20 cellular contexts compared by ENCODE assay signal in genomic region chr10:117677239-117677638, GRCh38.
A peak's percentile ranks its signal among the peaks of the same experiment; 100 is the strongest.
DNase-seq lines count a peak whose midpoint lies in the region; ATAC-seq, FAIRE-seq and TF ChIP-seq lines count a peak whose summit lies in the region.
"Had no signal": no experiment of that assay in that cellular context is flagged by ENCODE, and none has a peak within 500 bp of the region (broad histone marks: within the 10 kb centered on the region; RNA-seq: fewer than 3 reads in every experiment).

No MANE protein-coding gene starts in this region.

- H3K4me2 ChIP-seq in keratinocyte (ENCODE audit: control insufficient read depth, extremely low read depth, insufficient read depth, low read depth, low read length) = peak overlapping the region; percentile 68

- peaks cover 13% of the 10 kb centered on the region for H3K4me1 ChIP-seq in keratinocyte (ENCODE audit: control insufficient read depth, extremely low read depth, insufficient read depth, low read length)

- H3K4me3 ChIP-seq in H7 (ENCODE audit: insufficient read depth, low read depth, low read length) = no peak overlapping the region
- H3K4me3 ChIP-seq in coronary artery = no peak overlapping the region
- H3K4me3 ChIP-seq in keratinocyte (ENCODE audit: control insufficient read depth in 2 of 3, extremely low read depth in 1 of 3, insufficient read depth in 2 of 3, low read depth in 1 of 3, low read length in 3 of 3) = no peak overlapping the region

- no peaks in the 10 kb centered on the region for H3K79me2 ChIP-seq in keratinocyte (ENCODE audit: control insufficient read depth, insufficient read depth, low read length)

- no peak overlapping the region for H2AFZ ChIP-seq in keratinocyte (ENCODE audit: control insufficient read depth, low read length)

- no peak overlapping the region for H3K4me3 Mint-ChIP-seq in activated CD4-positive, alpha-beta T cell treated with anti-CD3 and anti-CD28 coated beads, Interleukin-2, amount 10 ng/mL, durations not matched to agents 24 days and 14 days
- H3K4me3 Mint-ChIP-seq: CD4-positive, alpha-beta memory T cell; HFFc6 had no signal

- H3K4me1 Mint-ChIP-seq in activated CD4-positive, alpha-beta T cell treated with anti-CD3 and anti-CD28 coated beads, Interleukin-2, amount 10 ng/mL, durations not matched to agents 24 days and 14 days = peaks cover 3% of the 10 kb centered on the region
- H3K4me1 Mint-ChIP-seq: CD4-positive, alpha-beta memory T cell had no signal

- H3K27me3 ChIP-seq in H7 (ENCODE audit: control insufficient read depth, insufficient read depth, low read length) (no peaks in the 10 kb centered on the region; the same call in 1 of the 2 replicates), keratinocyte (ENCODE audit: control insufficient read depth, extremely low read depth, insufficient read depth, low read length) (peaks cover 2% of the 10 kb centered on the region)

- peak; percentile 63 for DNase-seq in H7
- DNase-seq in NCI-H69 (lab: John Stamatoyannopoulos, UW) = peak; percentile 30
- peak; percentile 7 for DNase-seq in coronary artery (ENCODE audit: low spot score)
- peak; percentile 23 for DNase-seq in keratinocyte (ENCODE audit: low read depth, low spot score)
- no peak for DNase-seq in CD1c-positive myeloid dendritic cell (ENCODE audit: extremely low spot score)
- DNase-seq in activated CD4-positive, alpha-beta T cell treated with anti-CD3 and anti-CD28 coated beads, Interleukin-2, amount 10 ng/mL, durations not matched to agents 24 days and 14 days = no peak
- DNase-seq: ACHN; CD4-positive, alpha-beta memory T cell; DND-41; HFFc6; KG1; MM.1S; NCI-H1105; NCI-H187; NCI-H2171 treated with DMSO at 0.1 percent for 48 hours; SIG-M5 had no signal

- ATAC-seq in GM18520 (IDR thresholded peaks at IDR 0.05; ENCODE audit: unreplicated experiment) = no peak

- TF ChIP-seq CTCF in coronary artery (IDR thresholded peaks at IDR 0.05) (no peak), keratinocyte (optimal IDR thresholded peaks at IDR 0.05 in 1 of 3, IDR thresholded peaks at IDR 0.05 in 1 of 3, conservative IDR thresholded peaks at IDR 0.05 in 1 of 3; ENCODE audit: extremely low read depth in 1 of 3, insufficient read depth in 2 of 3, low read length in 3 of 3) (peak in 1 of 3 experiments; percentile 38)

- no peak overlapping the region for H3K27ac ChIP-seq in coronary artery
- H3K27ac ChIP-seq in keratinocyte (ENCODE audit: control insufficient read depth, insufficient read depth, low read length) = no peak overlapping the region
- H3K27ac ChIP-seq: HL-60 had no signal

- H3K9ac ChIP-seq in keratinocyte (ENCODE audit: control insufficient read depth, extremely low read depth, insufficient read depth, low read length) = no peak overlapping the region

- H3K9me1 ChIP-seq in keratinocyte (ENCODE audit: control insufficient read depth, extremely low read depth, insufficient read depth, low read length) = no peaks in the 10 kb centered on the region

- no peaks in the 10 kb centered on the region for H3K9me3 ChIP-seq in keratinocyte (ENCODE audit: control insufficient read depth, low read depth, low read length)

- FAIRE-seq in keratinocyte (lab: Jason Lieb, UNC) = peak; percentile 75
- FAIRE-seq: D721Med, RCC 7860 had no signal

- dilution Hi-C loops in keratinocyte (cut with MboI; ENCODE audit: extremely low pct_ligation_motif_present, low sequenced_read_pairs) = no loop called here

- intact Hi-C loops in activated CD4-positive, alpha-beta T cell treated with anti-CD3 and anti-CD28 coated beads, Interleukin-2, amount 10 ng/mL, durations not matched to agents 24 days and 14 days (cut with micrococcal nuclease) = loop anchor here (5.0 kb wide), 1 partner anchor 40 kb away; no protein-coding TSS in a partner anchor

- peaks cover 14% of the 10 kb centered on the region for H3K27me3 Mint-ChIP-seq in activated CD4-positive, alpha-beta T cell treated with anti-CD3 and anti-CD28 coated beads, Interleukin-2, amount 10 ng/mL, durations not matched to agents 24 days and 14 days
- H3K27me3 Mint-ChIP-seq: CD4-positive, alpha-beta memory T cell had no signal

- H3K9me3 Mint-ChIP-seq in activated CD4-positive, alpha-beta T cell treated with anti-CD3 and anti-CD28 coated beads, Interleukin-2, amount 10 ng/mL, durations not matched to agents 24 days and 14 days = no peaks in the 10 kb centered on the region

- H3K36me3 Mint-ChIP-seq in activated CD4-positive, alpha-beta T cell treated with anti-CD3 and anti-CD28 coated beads, Interleukin-2, amount 10 ng/mL, durations not matched to agents 24 days and 14 days (ENCODE audit: low read depth) = no peaks in the 10 kb centered on the region
- H3K36me3 Mint-ChIP-seq: CD4-positive, alpha-beta memory T cell had no signal

- no peaks in the 10 kb centered on the region for H4K20me1 ChIP-seq in keratinocyte (ENCODE audit: control insufficient read depth, extremely low read depth, insufficient read depth, low read length)

- H3K27ac Mint-ChIP-seq in activated CD4-positive, alpha-beta T cell treated with anti-CD3 and anti-CD28 coated beads, Interleukin-2, amount 10 ng/mL, durations not matched to agents 24 days and 14 days = no peak overlapping the region
- H3K27ac Mint-ChIP-seq: CD4-positive, alpha-beta memory T cell; HFFc6 had no signal

- no peaks in the 10 kb centered on the region for H3K36me3 ChIP-seq in H7 (replicated peaks; ENCODE audit: control insufficient read depth, insufficient read depth, low read length)
- H3K36me3 ChIP-seq in keratinocyte (ENCODE audit: control insufficient read depth in 2 of 2, extremely low read depth in 1 of 2, insufficient read depth in 2 of 2, low read length in 2 of 2) = no peaks in the 10 kb centered on the region

Comparison
In these comparisons a context has a peak if more than half of its experiments do, and no peak if none do; other contexts are left out.
1. DNase-seq: peak in H7 (single experiment), NCI-H69 (single experiment), coronary artery (single experiment) and keratinocyte (single experiment); none in CD1c-positive myeloid dendritic cell (single experiment) and activated CD4-positive, alpha-beta T cell treated with anti-CD3 and anti-CD28 coated beads, Interleukin-2, amount 10 ng/mL, durations not matched to agents 24 days and 14 days (single experiment).